Comparison of ENCODE assay signal across 1 cellular context in the genomic region with DNA sequence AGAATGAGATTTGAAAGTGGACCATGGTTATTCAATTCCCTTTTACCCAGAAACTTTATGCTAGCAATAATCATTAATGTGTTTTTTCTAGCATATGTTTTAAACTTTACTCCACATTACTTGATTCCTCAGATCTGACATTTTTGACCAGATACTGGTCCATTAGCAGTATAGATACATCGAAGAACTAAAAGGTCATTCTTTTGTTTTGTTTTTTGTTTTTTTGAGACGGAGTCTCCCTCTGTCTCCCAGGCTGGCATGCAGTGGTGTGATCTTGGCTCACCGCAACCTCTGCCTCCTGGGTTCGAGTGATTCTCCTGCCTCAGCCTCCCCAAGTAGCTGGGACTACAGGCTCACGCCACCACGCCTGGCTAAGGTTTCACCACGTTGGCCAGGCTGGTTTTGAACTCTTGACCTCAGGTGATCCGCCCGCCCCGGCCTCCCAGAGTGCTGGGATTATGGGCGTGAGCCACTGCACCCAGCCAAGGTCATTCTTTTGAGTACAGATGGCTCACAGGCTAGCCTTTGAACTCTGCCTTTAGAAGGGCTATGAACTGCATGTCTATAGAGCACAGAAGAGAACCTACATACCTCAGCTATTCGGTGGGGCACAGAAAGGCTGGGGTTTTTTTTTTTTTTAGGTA.
TF ChIP-seq lines count a peak whose summit lies in the region.

No MANE protein-coding gene starts in this region.

TF ChIP-seq in HepG2, 621 proteins besides CTCF, POLR2A, EP300 and RAD21 (continued from another document and continues in another):
- TF ChIP-seq, protein P1, sequence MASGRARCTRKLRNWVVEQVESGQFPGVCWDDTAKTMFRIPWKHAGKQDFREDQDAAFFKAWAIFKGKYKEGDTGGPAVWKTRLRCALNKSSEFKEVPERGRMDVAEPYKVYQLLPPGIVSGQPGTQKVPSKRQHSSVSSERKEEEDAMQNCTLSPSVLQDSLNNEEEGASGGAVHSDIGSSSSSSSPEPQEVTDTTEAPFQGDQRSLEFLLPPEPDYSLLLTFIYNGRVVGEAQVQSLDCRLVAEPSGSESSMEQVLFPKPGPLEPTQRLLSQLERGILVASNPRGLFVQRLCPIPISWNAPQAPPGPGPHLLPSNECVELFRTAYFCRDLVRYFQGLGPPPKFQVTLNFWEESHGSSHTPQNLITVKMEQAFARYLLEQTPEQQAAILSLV (CRISPR knock-in tag; IDR thresholded peaks at IDR 0.05; ENCODE audit: borderline replicate concordance): 0 out of 2 replicates have a peak, but pooled peaks have one; percentile 61
- no peak for TF ChIP-seq NR3C1 (CRISPR knock-in tag; IDR thresholded peaks at IDR 0.05)
- no peak for TF ChIP-seq ZNF34 (CRISPR knock-in tag; IDR thresholded peaks at IDR 0.05; ENCODE audit: borderline replicate concordance)
- TF ChIP-seq HOXD1 (CRISPR knock-in tag; IDR thresholded peaks at IDR 0.05): peak; percentile 60; the same call in 1 of the 2 replicates
- TF ChIP-seq, protein P2, sequence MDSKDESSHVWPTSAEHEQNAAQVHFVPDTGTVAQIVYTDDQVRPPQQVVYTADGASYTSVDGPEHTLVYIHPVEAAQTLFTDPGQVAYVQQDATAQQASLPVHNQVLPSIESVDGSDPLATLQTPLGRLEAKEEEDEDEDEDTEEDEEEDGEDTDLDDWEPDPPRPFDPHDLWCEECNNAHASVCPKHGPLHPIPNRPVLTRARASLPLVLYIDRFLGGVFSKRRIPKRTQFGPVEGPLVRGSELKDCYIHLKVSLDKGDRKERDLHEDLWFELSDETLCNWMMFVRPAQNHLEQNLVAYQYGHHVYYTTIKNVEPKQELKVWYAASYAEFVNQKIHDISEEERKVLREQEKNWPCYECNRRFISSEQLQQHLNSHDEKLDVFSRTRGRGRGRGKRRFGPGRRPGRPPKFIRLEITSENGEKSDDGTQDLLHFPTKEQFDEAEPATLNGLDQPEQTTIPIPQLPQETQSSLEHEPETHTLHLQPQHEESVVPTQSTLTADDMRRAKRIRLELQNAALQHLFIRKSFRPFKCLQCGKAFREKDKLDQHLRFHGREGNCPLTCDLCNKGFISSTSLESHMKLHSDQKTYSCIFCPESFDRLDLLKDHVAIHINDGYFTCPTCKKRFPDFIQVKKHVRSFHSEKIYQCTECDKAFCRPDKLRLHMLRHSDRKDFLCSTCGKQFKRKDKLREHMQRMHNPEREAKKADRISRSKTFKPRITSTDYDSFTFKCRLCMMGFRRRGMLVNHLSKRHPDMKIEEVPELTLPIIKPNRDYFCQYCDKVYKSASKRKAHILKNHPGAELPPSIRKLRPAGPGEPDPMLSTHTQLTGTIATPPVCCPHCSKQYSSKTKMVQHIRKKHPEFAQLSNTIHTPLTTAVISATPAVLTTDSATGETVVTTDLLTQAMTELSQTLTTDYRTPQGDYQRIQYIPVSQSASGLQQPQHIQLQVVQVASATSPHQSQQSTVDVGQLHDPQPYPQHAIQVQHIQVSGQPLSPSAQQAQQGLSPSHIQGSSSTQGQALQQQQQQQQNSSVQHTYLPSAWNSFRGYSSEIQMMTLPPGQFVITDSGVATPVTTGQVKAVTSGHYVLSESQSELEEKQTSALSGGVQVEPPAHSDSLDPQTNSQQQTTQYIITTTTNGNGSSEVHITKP (CRISPR knock-in tag; IDR thresholded peaks at IDR 0.05; ENCODE audit: low read depth): 0 out of 2 replicates have a peak, but pooled peaks have one; percentile 36
- no peak for TF ChIP-seq KAT2B (IDR thresholded peaks at IDR 0.05; ENCODE audit: borderline replicate concordance, low read depth, low read length)
- TF ChIP-seq, protein P3, sequence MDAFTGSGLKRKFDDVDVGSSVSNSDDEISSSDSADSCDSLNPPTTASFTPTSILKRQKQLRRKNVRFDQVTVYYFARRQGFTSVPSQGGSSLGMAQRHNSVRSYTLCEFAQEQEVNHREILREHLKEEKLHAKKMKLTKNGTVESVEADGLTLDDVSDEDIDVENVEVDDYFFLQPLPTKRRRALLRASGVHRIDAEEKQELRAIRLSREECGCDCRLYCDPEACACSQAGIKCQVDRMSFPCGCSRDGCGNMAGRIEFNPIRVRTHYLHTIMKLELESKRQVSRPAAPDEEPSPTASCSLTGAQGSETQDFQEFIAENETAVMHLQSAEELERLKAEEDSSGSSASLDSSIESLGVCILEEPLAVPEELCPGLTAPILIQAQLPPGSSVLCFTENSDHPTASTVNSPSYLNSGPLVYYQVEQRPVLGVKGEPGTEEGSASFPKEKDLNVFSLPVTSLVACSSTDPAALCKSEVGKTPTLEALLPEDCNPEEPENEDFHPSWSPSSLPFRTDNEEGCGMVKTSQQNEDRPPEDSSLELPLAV (CRISPR knock-in tag; conservative IDR thresholded peaks at IDR 0.05; ENCODE audit: low read depth): no peak
- TF ChIP-seq MYC (CRISPR knock-in tag; IDR thresholded peaks at IDR 0.05; ENCODE audit: borderline replicate concordance): peak; percentile 87
- TF ChIP-seq MAF1 (CRISPR knock-in tag; IDR thresholded peaks at IDR 0.05; ENCODE audit: borderline replicate concordance): no peak
- TF ChIP-seq ZNF678 (CRISPR knock-in tag; IDR thresholded peaks at IDR 0.05): no peak
- peak; percentile 74 for TF ChIP-seq FOSL2 (CRISPR knock-in tag; IDR thresholded peaks at IDR 0.05)
- no peak for TF ChIP-seq ZNF260 (CRISPR knock-in tag; IDR thresholded peaks at IDR 0.05; ENCODE audit: borderline replicate concordance, low read depth)
- TF ChIP-seq FOXP1 (IDR thresholded peaks at IDR 0.05): no peak; the same call in 1 of the 2 replicates
- peak; percentile 67 for TF ChIP-seq FOXP1 (CRISPR knock-in tag; IDR thresholded peaks at IDR 0.05)
- TF ChIP-seq, protein P4, sequence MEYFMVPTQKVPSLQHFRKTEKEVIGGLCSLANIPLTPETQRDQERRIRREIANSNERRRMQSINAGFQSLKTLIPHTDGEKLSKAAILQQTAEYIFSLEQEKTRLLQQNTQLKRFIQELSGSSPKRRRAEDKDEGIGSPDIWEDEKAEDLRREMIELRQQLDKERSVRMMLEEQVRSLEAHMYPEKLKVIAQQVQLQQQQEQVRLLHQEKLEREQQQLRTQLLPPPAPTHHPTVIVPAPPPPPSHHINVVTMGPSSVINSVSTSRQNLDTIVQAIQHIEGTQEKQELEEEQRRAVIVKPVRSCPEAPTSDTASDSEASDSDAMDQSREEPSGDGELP (IDR thresholded peaks at IDR 0.05; ENCODE audit: borderline replicate concordance, low read depth): peak; percentile 80; the same call in 1 of the 2 replicates
- no peak for TF ChIP-seq ZNF20 (CRISPR knock-in tag; IDR thresholded peaks at IDR 0.05)
- TF ChIP-seq ZNF605 (CRISPR knock-in tag; IDR thresholded peaks at IDR 0.05): peak; percentile 88
- peak; percentile 74; the same call in 1 of the 2 replicates for TF ChIP-seq RFXAP (CRISPR knock-in tag; IDR thresholded peaks at IDR 0.05; ENCODE audit: borderline replicate concordance)
- TF ChIP-seq BRCA1 (CRISPR knock-in tag; IDR thresholded peaks at IDR 0.05): peak; percentile 67; the same call in 1 of the 2 replicates
- no peak for TF ChIP-seq SNAPC2 (CRISPR knock-in tag; IDR thresholded peaks at IDR 0.05)
- TF ChIP-seq ZNF224 (CRISPR knock-in tag; IDR thresholded peaks at IDR 0.05): no peak; the same call in 1 of the 2 replicates
- TF ChIP-seq, protein P5, sequence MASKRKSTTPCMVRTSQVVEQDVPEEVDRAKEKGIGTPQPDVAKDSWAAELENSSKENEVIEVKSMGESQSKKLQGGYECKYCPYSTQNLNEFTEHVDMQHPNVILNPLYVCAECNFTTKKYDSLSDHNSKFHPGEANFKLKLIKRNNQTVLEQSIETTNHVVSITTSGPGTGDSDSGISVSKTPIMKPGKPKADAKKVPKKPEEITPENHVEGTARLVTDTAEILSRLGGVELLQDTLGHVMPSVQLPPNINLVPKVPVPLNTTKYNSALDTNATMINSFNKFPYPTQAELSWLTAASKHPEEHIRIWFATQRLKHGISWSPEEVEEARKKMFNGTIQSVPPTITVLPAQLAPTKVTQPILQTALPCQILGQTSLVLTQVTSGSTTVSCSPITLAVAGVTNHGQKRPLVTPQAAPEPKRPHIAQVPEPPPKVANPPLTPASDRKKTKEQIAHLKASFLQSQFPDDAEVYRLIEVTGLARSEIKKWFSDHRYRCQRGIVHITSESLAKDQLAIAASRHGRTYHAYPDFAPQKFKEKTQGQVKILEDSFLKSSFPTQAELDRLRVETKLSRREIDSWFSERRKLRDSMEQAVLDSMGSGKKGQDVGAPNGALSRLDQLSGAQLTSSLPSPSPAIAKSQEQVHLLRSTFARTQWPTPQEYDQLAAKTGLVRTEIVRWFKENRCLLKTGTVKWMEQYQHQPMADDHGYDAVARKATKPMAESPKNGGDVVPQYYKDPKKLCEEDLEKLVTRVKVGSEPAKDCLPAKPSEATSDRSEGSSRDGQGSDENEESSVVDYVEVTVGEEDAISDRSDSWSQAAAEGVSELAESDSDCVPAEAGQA (IDR thresholded peaks at IDR 0.05; ENCODE audit: low read depth): 0 out of 2 replicates have a peak, but pooled peaks have one; percentile 21
- TF ChIP-seq, protein P5 (CRISPR knock-in tag; IDR thresholded peaks at IDR 0.05; ENCODE audit: borderline replicate concordance): no peak
- TF ChIP-seq, protein P6, sequence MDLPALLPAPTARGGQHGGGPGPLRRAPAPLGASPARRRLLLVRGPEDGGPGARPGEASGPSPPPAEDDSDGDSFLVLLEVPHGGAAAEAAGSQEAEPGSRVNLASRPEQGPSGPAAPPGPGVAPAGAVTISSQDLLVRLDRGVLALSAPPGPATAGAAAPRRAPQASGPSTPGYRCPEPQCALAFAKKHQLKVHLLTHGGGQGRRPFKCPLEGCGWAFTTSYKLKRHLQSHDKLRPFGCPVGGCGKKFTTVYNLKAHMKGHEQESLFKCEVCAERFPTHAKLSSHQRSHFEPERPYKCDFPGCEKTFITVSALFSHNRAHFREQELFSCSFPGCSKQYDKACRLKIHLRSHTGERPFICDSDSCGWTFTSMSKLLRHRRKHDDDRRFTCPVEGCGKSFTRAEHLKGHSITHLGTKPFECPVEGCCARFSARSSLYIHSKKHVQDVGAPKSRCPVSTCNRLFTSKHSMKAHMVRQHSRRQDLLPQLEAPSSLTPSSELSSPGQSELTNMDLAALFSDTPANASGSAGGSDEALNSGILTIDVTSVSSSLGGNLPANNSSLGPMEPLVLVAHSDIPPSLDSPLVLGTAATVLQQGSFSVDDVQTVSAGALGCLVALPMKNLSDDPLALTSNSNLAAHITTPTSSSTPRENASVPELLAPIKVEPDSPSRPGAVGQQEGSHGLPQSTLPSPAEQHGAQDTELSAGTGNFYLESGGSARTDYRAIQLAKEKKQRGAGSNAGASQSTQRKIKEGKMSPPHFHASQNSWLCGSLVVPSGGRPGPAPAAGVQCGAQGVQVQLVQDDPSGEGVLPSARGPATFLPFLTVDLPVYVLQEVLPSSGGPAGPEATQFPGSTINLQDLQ (CRISPR knock-in tag; IDR thresholded peaks at IDR 0.05): no peak
- TF ChIP-seq NR2F2 (IDR thresholded peaks at IDR 0.05; ENCODE audit: borderline replicate concordance, low read depth): peak; percentile 89
- peak; percentile 83 for TF ChIP-seq SIX1 (CRISPR knock-in tag; IDR thresholded peaks at IDR 0.05; ENCODE audit: borderline replicate concordance)
- TF ChIP-seq, protein P7, sequence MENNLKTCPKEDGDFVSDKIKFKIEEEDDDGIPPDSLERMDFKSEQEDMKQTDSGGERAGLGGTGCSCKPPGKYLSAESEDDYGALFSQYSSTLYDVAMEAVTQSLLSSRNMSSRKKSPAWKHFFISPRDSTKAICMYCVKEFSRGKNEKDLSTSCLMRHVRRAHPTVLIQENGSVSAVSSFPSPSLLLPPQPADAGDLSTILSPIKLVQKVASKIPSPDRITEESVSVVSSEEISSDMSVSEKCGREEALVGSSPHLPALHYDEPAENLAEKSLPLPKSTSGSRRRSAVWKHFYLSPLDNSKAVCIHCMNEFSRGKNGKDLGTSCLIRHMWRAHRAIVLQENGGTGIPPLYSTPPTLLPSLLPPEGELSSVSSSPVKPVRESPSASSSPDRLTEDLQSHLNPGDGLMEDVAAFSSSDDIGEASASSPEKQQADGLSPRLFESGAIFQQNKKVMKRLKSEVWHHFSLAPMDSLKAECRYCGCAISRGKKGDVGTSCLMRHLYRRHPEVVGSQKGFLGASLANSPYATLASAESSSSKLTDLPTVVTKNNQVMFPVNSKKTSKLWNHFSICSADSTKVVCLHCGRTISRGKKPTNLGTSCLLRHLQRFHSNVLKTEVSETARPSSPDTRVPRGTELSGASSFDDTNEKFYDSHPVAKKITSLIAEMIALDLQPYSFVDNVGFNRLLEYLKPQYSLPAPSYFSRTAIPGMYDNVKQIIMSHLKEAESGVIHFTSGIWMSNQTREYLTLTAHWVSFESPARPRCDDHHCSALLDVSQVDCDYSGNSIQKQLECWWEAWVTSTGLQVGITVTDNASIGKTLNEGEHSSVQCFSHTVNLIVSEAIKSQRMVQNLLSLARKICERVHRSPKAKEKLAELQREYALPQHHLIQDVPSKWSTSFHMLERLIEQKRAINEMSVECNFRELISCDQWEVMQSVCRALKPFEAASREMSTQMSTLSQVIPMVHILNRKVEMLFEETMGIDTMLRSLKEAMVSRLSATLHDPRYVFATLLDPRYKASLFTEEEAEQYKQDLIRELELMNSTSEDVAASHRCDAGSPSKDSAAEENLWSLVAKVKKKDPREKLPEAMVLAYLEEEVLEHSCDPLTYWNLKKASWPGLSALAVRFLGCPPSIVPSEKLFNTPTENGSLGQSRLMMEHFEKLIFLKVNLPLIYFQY (CRISPR knock-in tag; IDR thresholded peaks at IDR 0.05; ENCODE audit: borderline replicate concordance): 0 out of 2 replicates have a peak, but pooled peaks have one; percentile 30
- TF ChIP-seq CREM (IDR thresholded peaks at IDR 0.05): peak; percentile 65
- TF ChIP-seq CREM (CRISPR knock-in tag; IDR thresholded peaks at IDR 0.05): no peak
- TF ChIP-seq, protein P8, sequence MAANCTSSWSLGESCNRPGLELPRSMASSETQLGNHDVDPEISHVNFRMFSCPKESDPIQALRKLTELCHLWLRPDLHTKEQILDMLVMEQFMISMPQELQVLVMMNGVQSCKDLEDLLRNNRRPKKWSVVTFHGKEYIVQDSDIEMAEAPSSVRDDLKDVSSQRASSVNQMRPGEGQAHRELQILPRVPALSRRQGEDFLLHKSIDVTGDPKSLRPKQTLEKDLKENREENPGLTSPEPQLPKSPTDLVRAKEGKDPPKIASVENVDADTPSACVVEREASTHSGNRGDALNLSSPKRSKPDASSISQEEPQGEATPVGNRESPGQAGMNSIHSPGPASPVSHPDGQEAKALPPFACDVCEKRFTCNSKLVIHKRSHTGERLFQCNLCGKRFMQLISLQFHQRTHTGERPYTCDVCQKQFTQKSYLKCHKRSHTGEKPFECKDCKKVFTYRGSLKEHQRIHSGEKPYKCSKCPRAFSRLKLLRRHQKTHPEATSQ (CRISPR knock-in tag; IDR thresholded peaks at IDR 0.05; ENCODE audit: borderline replicate concordance): no peak
- TF ChIP-seq HNRNPL (IDR thresholded peaks at IDR 0.05; ENCODE audit: low read depth, low read length): no peak
- no peak for TF ChIP-seq ZNF546 (CRISPR knock-in tag; conservative IDR thresholded peaks at IDR 0.05)
